18 cellular contexts compared by ENCODE assay signal in the genomic region with DNA sequence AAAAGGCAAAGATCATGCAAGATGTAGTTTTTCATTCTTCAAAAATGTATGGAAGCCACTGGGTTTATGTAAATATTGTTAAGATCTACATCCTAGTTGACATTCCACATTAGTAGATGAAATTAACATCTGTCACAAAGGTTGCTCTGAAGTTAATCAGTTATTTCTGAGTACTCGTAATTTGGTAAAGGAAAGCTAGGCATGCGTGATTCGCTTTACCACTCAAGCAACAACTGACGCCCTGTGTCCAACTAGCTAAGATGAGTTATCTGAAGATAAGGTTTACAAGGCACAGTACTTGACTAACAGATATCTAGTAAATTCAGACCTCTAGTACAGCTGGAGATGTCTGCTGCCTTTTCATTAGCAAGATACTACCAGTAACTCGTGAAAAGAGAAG. TPM values are rescaled to one million over a fixed set of nuclear protein-coding genes. Genes with fewer than 3 reads are reported as not detected.
"Had no signal": no experiment of that assay in that cellular context is flagged by ENCODE, and none has a peak within 500 bp of the region (broad histone marks: within the 10 kb centered on the region; RNA-seq: fewer than 3 reads in every experiment).

No MANE protein-coding gene starts in this region.

- H3K27ac ChIP-seq: epithelial cell of prostate, heart left ventricle, pancreas, prostate gland, spleen, tibial nerve had no signal

- H3K27me3 ChIP-seq: heart left ventricle, pancreas, spleen, tibial nerve had no signal

- H3K9me3 ChIP-seq: pancreas, prostate gland had no signal

- DNase-seq: activated CD4-positive, alpha-beta T cell treated with anti-CD3 and anti-CD28 coated beads for 36 hours; activated CD4-positive, CD25-positive, alpha-beta regulatory T cell; activated effector memory CD4-positive, alpha-beta T cell treated with Interleukin-2 at 50 U/mL for 16 hours; activated naive CD4-positive, alpha-beta T cell treated with Interleukin-2 at 50 U/mL for 16 hours; activated T-cell treated with anti-CD3 and anti-CD28 coated beads for 4 hours; anterior cingulate cortex; foreskin fibroblast; heart left ventricle; naive thymus-derived CD4-positive, alpha-beta T cell; nucleus accumbens; pancreas; spleen; stimulated activated CD4-positive, alpha-beta T cell treated with anti-CD3 and anti-CD28 coated beads, Interleukin-2, amount 100 ng/mL, for 48 hours; stimulated activated naive CD4-positive, alpha-beta T cell treated with Interleukin-2 at 50 U/mL for 16 hours had no signal

- H3K36me3 ChIP-seq: heart left ventricle, pancreas, prostate gland, spleen had no signal

- ATAC-seq: activated CD4-positive, alpha-beta T cell treated with anti-CD3 and anti-CD28 coated beads for 36 hours; heart left ventricle; naive thymus-derived CD4-positive, alpha-beta T cell; pancreas had no signal

- H3K4me3 ChIP-seq: heart left ventricle, pancreas, prostate gland, spleen, tibial nerve had no signal

- H3K4me1 ChIP-seq: heart left ventricle, spleen had no signal

RNA-seq across cellular contexts. Expression of a gene that starts 14.1 kb away (rescaled TPM):
- total RNA-seq: activated CD4-positive, alpha-beta T cell treated with anti-CD3 and anti-CD28 coated beads for 36 hours; naive thymus-derived CD4-positive, alpha-beta T cell; T-helper 1 cell treated with Interleukin-12 subunit alpha and Interleukin-12 subunit beta and Interleukin-4 antibody, amounts not matched to agents 30 ng/mL and 1 ng/mL, for 36 hours had no signal
